ENCODE assay signal across 9 cellular contexts in the genomic region with DNA sequence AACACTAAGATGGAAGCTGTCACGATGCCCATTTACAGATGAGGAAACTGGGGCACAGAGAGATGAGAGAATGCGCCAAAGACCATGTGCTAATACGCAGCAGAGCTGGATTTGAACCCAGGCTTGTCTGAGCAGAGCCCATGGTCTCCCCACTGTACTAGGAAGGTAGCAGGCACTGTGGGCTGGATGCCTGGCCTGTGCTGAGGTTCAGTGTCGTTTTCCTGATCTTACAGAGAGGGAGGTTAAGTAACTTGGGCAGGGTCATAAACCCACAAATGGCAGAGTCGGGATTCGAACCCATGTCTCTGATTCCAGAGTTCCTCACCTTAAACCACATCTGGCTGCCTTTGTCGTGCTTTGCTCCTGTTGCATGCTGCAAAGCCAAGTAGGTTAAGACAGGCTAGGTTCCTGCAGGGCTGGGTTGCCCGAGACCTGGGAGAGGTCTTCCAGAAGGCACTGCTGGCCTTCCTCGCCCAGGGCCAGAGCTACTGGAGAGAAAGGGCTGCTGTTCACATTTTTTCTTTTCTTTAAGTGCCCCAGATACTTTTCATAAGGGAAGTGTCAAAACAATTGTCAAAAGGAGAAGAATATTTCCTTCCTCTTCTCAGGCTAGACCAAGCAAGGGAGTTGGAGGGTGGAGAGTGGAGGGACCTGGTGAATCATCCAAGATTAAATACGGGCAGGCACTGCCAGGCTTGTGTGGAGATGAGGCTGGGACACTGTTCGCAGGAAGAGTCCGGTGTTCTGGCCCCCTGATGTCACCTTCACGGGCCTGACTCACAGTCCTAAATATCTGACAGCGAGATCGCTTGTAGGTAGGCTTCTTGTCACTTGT. TPM values are rescaled to one million over a fixed set of nuclear protein-coding genes. Genes with fewer than 3 reads are reported as not detected.
DNase-seq lines count a peak whose midpoint lies in the region; ATAC-seq and TF ChIP-seq lines count a peak whose summit lies in the region.
"Had no signal": no experiment of that assay in that cellular context is flagged by ENCODE, and none has a peak within 500 bp of the region (broad histone marks: within the 10 kb centered on the region; RNA-seq: fewer than 3 reads in every experiment).

No MANE protein-coding gene starts in this region.

- peaks cover 49% of the 10 kb centered on the region for H3K27me3 Mint-ChIP-seq in activated CD8-positive, alpha-beta memory T cell treated with anti-CD3 and anti-CD28 coated beads, Interleukin-2, amount 10 ng/mL, durations not matched to agents 7 days and 5 days

- no peaks in the 10 kb centered on the region for H3K27me3 ChIP-seq in RWPE2 (ENCODE audit: insufficient read depth, poor library complexity, severe bottlenecking)
- no peaks in the 10 kb centered on the region for H3K27me3 ChIP-seq in esophagus squamous epithelium
- H3K27me3 ChIP-seq in neutrophil, result no peaks in the 10 kb centered on the region

- in situ Hi-C loops in G401 (cut with HindIII; ENCODE audit: low sequenced_read_pairs), result no loop called here

- H3K36me3 Mint-ChIP-seq in activated CD8-positive, alpha-beta memory T cell treated with anti-CD3 and anti-CD28 coated beads, Interleukin-2, amount 10 ng/mL, durations not matched to agents 7 days and 5 days, result peaks cover 1% of the 10 kb centered on the region

- H3K4me3 ChIP-seq in GM12875 (ENCODE audit: low read depth, low read length) (peak overlapping the region; percentile 96), RWPE2 (ENCODE audit: severe bottlenecking) (no peak overlapping the region), esophagus squamous epithelium (peak overlapping the region in 1 of 4 donors; percentile 38), neutrophil (ENCODE audit: low read depth in 1 of 2, low read length in 1 of 2) (peak overlapping the region; percentile 80 to 98)

- H3K36me3 ChIP-seq in RWPE2 (ENCODE audit: low read depth), result peaks cover 14% of the 10 kb centered on the region
- peaks cover 0 to 7% (median 0%) of the 10 kb centered on the region in 3 donors for H3K36me3 ChIP-seq in esophagus squamous epithelium
- H3K36me3 ChIP-seq in neutrophil, result peaks cover 11% of the 10 kb centered on the region

- CTCF ChIA-PET in activated CD8-positive, alpha-beta memory T cell treated with anti-CD3 and anti-CD28 coated beads, Interleukin-2, amount 10 ng/mL, durations not matched to agents 7 days and 5 days (lab: Charles Lee), result interaction anchor here (1.9 kb wide), 1 partner anchor 134 kb away, joined by 6 read pairs; no protein-coding TSS in a partner anchor

- DNase-seq in RWPE2 (ENCODE audit: low spot score), result no peak
- DNase-seq in esophagus squamous epithelium (lab: John Stamatoyannopoulos, UW), result no peak
- no peak for DNase-seq in activated naive CD4-positive, alpha-beta T cell treated with anti-CD3 and anti-CD28 coated beads, Interleukin-2, amount 50 U/mL, for 16 hours
- no peak for DNase-seq in NCI-H2081 treated with DMSO at 0.1 percent for 48 hours (lab: John Stamatoyannopoulos, UW)
- DNase-seq in G401 (ENCODE audit: low spot score), result no peak
- DNase-seq in activated CD8-positive, alpha-beta memory T cell treated with anti-CD3 and anti-CD28 coated beads, Interleukin-2, amount 10 ng/mL, durations not matched to agents 7 days and 5 days, result no peak

- no peaks in the 10 kb centered on the region for H3K9me3 Mint-ChIP-seq in activated CD8-positive, alpha-beta memory T cell treated with anti-CD3 and anti-CD28 coated beads, Interleukin-2, amount 10 ng/mL, durations not matched to agents 7 days and 5 days (ENCODE audit: low read depth)

- peak; percentile 66 for ATAC-seq in RWPE2 (ENCODE audit: low read depth)
- ATAC-seq in activated CD8-positive, alpha-beta memory T cell treated with anti-CD3 and anti-CD28 coated beads, Interleukin-2, amount 10 ng/mL, durations not matched to agents 7 days and 5 days, result no peak

- peak overlapping the region; percentile 96 for H3K27ac ChIP-seq in RWPE2 (ENCODE audit: poor library complexity, severe bottlenecking)
- peak overlapping the region; percentile 35 to 94 (median 80) for H3K27ac ChIP-seq in esophagus squamous epithelium
- H3K27ac ChIP-seq in neutrophil, result peak overlapping the region; percentile 88
- H3K27ac ChIP-seq: parathyroid adenoma had no signal

- H3K4me3 Mint-ChIP-seq in activated CD8-positive, alpha-beta memory T cell treated with anti-CD3 and anti-CD28 coated beads, Interleukin-2, amount 10 ng/mL, durations not matched to agents 7 days and 5 days, result no peak overlapping the region

- intact Hi-C loops in esophagus squamous epithelium (cut with DNase I), result no loop called here

- H3K4me1 Mint-ChIP-seq in activated CD8-positive, alpha-beta memory T cell treated with anti-CD3 and anti-CD28 coated beads, Interleukin-2, amount 10 ng/mL, durations not matched to agents 7 days and 5 days, result peaks cover 23% of the 10 kb centered on the region

- no peaks in the 10 kb centered on the region for H3K9me3 ChIP-seq in RWPE2 (ENCODE audit: severe bottlenecking)
- H3K9me3 ChIP-seq in esophagus squamous epithelium, result no peaks in the 10 kb centered on the region
- no peaks in the 10 kb centered on the region for H3K9me3 ChIP-seq in neutrophil

- no peak for TF ChIP-seq POLR2A in esophagus squamous epithelium (IDR thresholded peaks at IDR 0.05)

- H3K27ac Mint-ChIP-seq in activated CD8-positive, alpha-beta memory T cell treated with anti-CD3 and anti-CD28 coated beads, Interleukin-2, amount 10 ng/mL, durations not matched to agents 7 days and 5 days, result no peak overlapping the region

- WGBS in esophagus squamous epithelium, 2 donors, result 29 to 44% methylated on average over 13 to 14 of the region's 15 CpGs

- TF ChIP-seq CTCF in GM12875 (IDR thresholded peaks at IDR 0.05; ENCODE audit: borderline replicate concordance, insufficient read depth, low read depth, low read length), result no peak
- no peak for TF ChIP-seq CTCF in RWPE2 (IDR thresholded peaks at IDR 0.05; ENCODE audit: poor library complexity, severe bottlenecking)
- TF ChIP-seq CTCF in esophagus squamous epithelium (IDR thresholded peaks at IDR 0.05), result no peak
- no peak for TF ChIP-seq CTCF in neutrophil (IDR thresholded peaks at IDR 0.05)

- H3K4me1 ChIP-seq in RWPE2 (ENCODE audit: insufficient read depth, poor library complexity, severe bottlenecking) (peaks cover 41% of the 10 kb centered on the region), esophagus squamous epithelium (peaks cover 36 to 92% (median 61%) of the 10 kb centered on the region in 3 donors), neutrophil (ENCODE audit: control insufficient read depth in 1 of 2, insufficient read depth in 1 of 2, low read depth in 1 of 2, low read length in 1 of 2) (peaks cover 72 to 79% of the 10 kb centered on the region in 2 experiments)
- H3K4me1 ChIP-seq: parathyroid adenoma had no signal

RNA-seq across cellular contexts. Expression of a gene that starts 3.2 kb away (rescaled TPM):
- total RNA-seq in esophagus squamous epithelium, result 10 to 100 TPM in 2 of 4 donors, 1 to 10 TPM in 2; 2.0 to 15.3 (median 7.3) TPM
- total RNA-seq in G401 (2014; rRNA removed; shearing (Covaris generic)), result 26.6 and 41.2 TPM in 2 replicates
- total RNA-seq in activated CD8-positive, alpha-beta memory T cell treated with anti-CD3 and anti-CD28 coated beads, Interleukin-2, amount 10 ng/mL, durations not matched to agents 7 days and 5 days, result 10 to 100 TPM in 1 of 2 experiments, 1 to 10 TPM in 1; 6.3 to 10.9 TPM
